Comparison of ENCODE assay signal across 9 cellular contexts in the genomic region with DNA sequence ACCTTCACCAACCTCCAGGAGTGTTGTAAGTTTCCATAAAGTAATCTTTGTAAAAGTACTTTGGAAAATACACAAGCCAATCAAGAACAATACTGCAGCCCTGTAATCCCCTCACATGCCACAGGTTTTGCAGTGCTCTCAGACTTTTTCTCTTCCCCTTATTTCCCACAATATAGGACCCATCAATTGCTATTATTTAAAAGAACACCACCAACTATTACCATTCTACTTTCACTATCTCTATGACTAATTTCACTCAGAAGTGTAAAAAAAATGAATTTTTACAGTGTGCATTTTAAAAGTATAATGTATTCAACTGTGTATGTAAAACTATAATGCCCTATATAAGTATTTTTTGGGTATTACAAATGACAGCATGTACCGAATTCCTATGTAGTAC. TPM values are rescaled to one million over a fixed set of nuclear protein-coding genes. Genes with fewer than 3 reads are reported as not detected.
DNase-seq lines count a peak whose midpoint lies in the region; ATAC-seq, FAIRE-seq and TF ChIP-seq lines count a peak whose summit lies in the region.
"Had no signal": no experiment of that assay in that cellular context is flagged by ENCODE, and none has a peak within 500 bp of the region (broad histone marks: within the 10 kb centered on the region; RNA-seq: fewer than 3 reads in every experiment).

No MANE protein-coding gene starts in this region.

- no peak for DNase-seq in activated naive CD4-positive, alpha-beta T cell treated with Interleukin-2 at 50 U/mL for 16 hours
- DNase-seq in WERI-Rb-1 (no peak), kidney (no peak), tibial artery (no peak), NCI-H2029 (lab: John Stamatoyannopoulos, UW) (no peak), NCI-H524 (lab: John Stamatoyannopoulos, UW) (no peak)
- DNase-seq: NCI-H2227 treated with DMSO at 0.1 percent for 48 hours had no signal

- H3K4me3 ChIP-seq in WERI-Rb-1 (ENCODE audit: low read depth, low read length), result peak overlapping the region; percentile 66
- peak overlapping the region; percentile 76 to 90 for H3K4me3 ChIP-seq in kidney (ENCODE audit: low read length in 2 of 2)
- H3K4me3 ChIP-seq in tibial artery, result peak overlapping the region in 1 of 2 donors; percentile 91

- peaks cover 72% of the 10 kb centered on the region for H3K4me1 Mint-ChIP-seq in activated naive CD4-positive, alpha-beta T cell treated with anti-CD3 and anti-CD28 coated beads, Interleukin-2, amount 50 U/mL, for 24 hours

- peak overlapping the region; percentile 96 for H3K4me3 Mint-ChIP-seq in activated naive CD4-positive, alpha-beta T cell treated with anti-CD3 and anti-CD28 coated beads, Interleukin-2, amount 50 U/mL, for 24 hours

- ATAC-seq in HG02588 (IDR thresholded peaks at IDR 0.05; ENCODE audit: unreplicated experiment), result no peak

- H3K36me3 ChIP-seq in WERI-Rb-1 (peaks cover 5% of the 10 kb centered on the region; the same call in 1 of the 2 replicates), kidney (ENCODE audit: control insufficient read depth in 1 of 2, insufficient read depth in 2 of 2, low read length in 2 of 2) (no peaks in the 10 kb centered on the region), tibial artery (no peaks in the 10 kb centered on the region)

- intact Hi-C loops in kidney (cut with DNase I) (no loop called here), tibial artery (cut with DNase I; ENCODE audit: low total_unique reads) (loop anchor here (5.0 kb wide), 1 partner anchor 243 kb away; no protein-coding TSS in a partner anchor)

- peaks cover 1% of the 10 kb centered on the region for H3K27me3 Mint-ChIP-seq in activated naive CD4-positive, alpha-beta T cell treated with anti-CD3 and anti-CD28 coated beads, Interleukin-2, amount 50 U/mL, for 24 hours

- peaks cover 3 to 17% of the 10 kb centered on the region in 2 donors for H3K4me1 ChIP-seq in kidney (ENCODE audit: control insufficient read depth in 1 of 2, insufficient read depth in 1 of 2, low read depth in 1 of 2, low read length in 2 of 2)
- peaks cover 0 to 29% (median 18%) of the 10 kb centered on the region in 4 donors for H3K4me1 ChIP-seq in tibial artery

- peak overlapping the region; percentile 98 for H3K27ac ChIP-seq in WERI-Rb-1
- no peak overlapping the region for H3K27ac ChIP-seq in kidney (ENCODE audit: low read depth in 2 of 2, low read length in 2 of 2)
- H3K27ac ChIP-seq in tibial artery, result peak overlapping the region; percentile 50 to 81

- peaks cover 21% of the 10 kb centered on the region for H3K9me3 Mint-ChIP-seq in activated naive CD4-positive, alpha-beta T cell treated with anti-CD3 and anti-CD28 coated beads, Interleukin-2, amount 50 U/mL, for 24 hours

- H3K27me3 ChIP-seq in WERI-Rb-1 (ENCODE audit: insufficient read depth, low read depth, severe bottlenecking), result no peaks in the 10 kb centered on the region
- no peaks in the 10 kb centered on the region for H3K27me3 ChIP-seq in tibial artery

- H3K36me3 Mint-ChIP-seq in activated naive CD4-positive, alpha-beta T cell treated with anti-CD3 and anti-CD28 coated beads, Interleukin-2, amount 50 U/mL, for 24 hours, result peaks cover 18% of the 10 kb centered on the region

- FAIRE-seq in kidney (lab: Jason Lieb, UNC), result no peak

- H3K27ac Mint-ChIP-seq in activated naive CD4-positive, alpha-beta T cell treated with anti-CD3 and anti-CD28 coated beads, Interleukin-2, amount 50 U/mL, for 24 hours, result peak overlapping the region; percentile 84

- no peaks in the 10 kb centered on the region for H3K9me3 ChIP-seq in WERI-Rb-1 (ENCODE audit: severe bottlenecking)
- H3K9me3 ChIP-seq in kidney (ENCODE audit: control insufficient read depth in 1 of 2, low read length in 2 of 2), result no peaks in the 10 kb centered on the region
- no peaks in the 10 kb centered on the region for H3K9me3 ChIP-seq in tibial artery

- no peak overlapping the region for H3K9ac ChIP-seq in kidney (ENCODE audit: low read length in 2 of 2)

- TF ChIP-seq CTCF in WERI-Rb-1 (IDR thresholded peaks at IDR 0.05; ENCODE audit: low read depth, low read length) (no peak), kidney (IDR thresholded peaks at IDR 0.05; ENCODE audit: borderline replicate concordance, extremely low read depth, insufficient read depth) (no peak), tibial artery (IDR thresholded peaks at IDR 0.05) (no peak)

RNA-seq across cellular contexts. Expression of a gene that starts 1.7 kb away (rescaled TPM):
- total RNA-seq in kidney, result 27.4 TPM
- 4.6 TPM for polyA plus RNA-seq in kidney (ENCODE audit: insufficient read depth, low read depth, low replicate concordance)

Comparison
In these comparisons a context has a peak if more than half of its experiments do, and no peak if none do; other contexts are left out.
1. H3K27ac ChIP-seq: peak in WERI-Rb-1 (single experiment) and tibial artery (2 of 2); none in kidney (0 of 2).